9 cellular contexts compared by ENCODE assay signal in genomic region chr1:160291248-160292220, GRCh38. TPM values are rescaled to one million over a fixed set of nuclear protein-coding genes. Genes with fewer than 3 reads are reported as not detected.
DNase-seq lines count a peak whose midpoint lies in the region; ATAC-seq and TF ChIP-seq lines count a peak whose summit lies in the region.
"Had no signal": no experiment of that assay in that cellular context is flagged by ENCODE, and none has a peak within 500 bp of the region (broad histone marks: within the 10 kb centered on the region; RNA-seq: fewer than 3 reads in every experiment).

No MANE protein-coding gene starts in this region.

- dilution Hi-C loops in mammary epithelial cell (cut with HindIII; ENCODE audit: low sequenced_read_pairs): loop anchor here (5.0 kb wide), 4 partner anchors 34 to 184 kb away; no protein-coding TSS in a partner anchor

- H3K4me3 ChIP-seq in mammary epithelial cell (replicated peaks in 1 of 3; ENCODE audit: insufficient read depth in 1 of 3, low read depth in 2 of 3, low read length in 3 of 3): no peak overlapping the region

- H3K27me3 Mint-ChIP-seq in WTC11 (ENCODE audit: low read depth): no peaks in the 10 kb centered on the region

- H3K27ac Mint-ChIP-seq in WTC11: no peak overlapping the region

- in situ Hi-C loops in mammary epithelial cell (cut with MboI; ENCODE audit: low sequenced_read_pairs in 2 of 2): loop anchor here in 1 of 2 donors (5.0 kb wide), 1 partner anchor 99 kb away; the partner anchor contains the start of gene CASQ1

- H3K27me3 ChIP-seq in mammary epithelial cell (ENCODE audit: insufficient read depth, low read length): no peaks in the 10 kb centered on the region

- DNase-seq in GDM1 (lab: John Stamatoyannopoulos, UW) (peak; percentile 27), NCI-H2196 treated with DMSO at 0.1 percent for 48 hours (lab: John Stamatoyannopoulos, UW; ENCODE audit: unreplicated experiment) (peak; percentile 59), WTC11 (ENCODE audit: low spot score) (peak; percentile 61), mammary epithelial cell (peak; percentile 51), islet precursor cell (peak; percentile 80)
- DNase-seq in stimulated activated CD4-positive, alpha-beta T cell treated with anti-CD3 and anti-CD28 coated beads, Interleukin-1b, Interleukin-23, amount 100 ng/mL, for 1 hour (ENCODE audit: low read depth in 2 of 2): peak; percentile 36 to 39

- H3K36me3 Mint-ChIP-seq in WTC11: peaks cover 78% of the 10 kb centered on the region

- peaks cover 2% of the 10 kb centered on the region for H3K4me1 Mint-ChIP-seq in WTC11

- H4K20me1 ChIP-seq in mammary epithelial cell (ENCODE audit: insufficient read depth, low read length): no peaks in the 10 kb centered on the region

- CTCF ChIA-PET in WTC11 (lab: Charles Lee) (interaction anchor here (0.5 to 3.2 kb wide), 82 partner anchors 9 to 730 kb away, joined by 3 to 49 read pairs (median 6); partner anchors contain the start of genes ATP1A2, ATP1A4, CASQ1 and COPA), mammary epithelial cell (lab: Charles Lee; ENCODE audit: low non-redundant PET) (interaction anchor here (0.5 to 1.7 kb wide), 10 partner anchors 21 to 213 kb away, joined by 3 to 17 read pairs (median 4); no protein-coding TSS in a partner anchor)

- no peaks in the 10 kb centered on the region for H3K79me2 ChIP-seq in mammary epithelial cell (ENCODE audit: insufficient read depth, low read length)

- peak; percentile 66 for TF ChIP-seq CTCF in WTC11 (IDR thresholded peaks at IDR 0.05)
- peak; percentile 78 to 84 for TF ChIP-seq CTCF in mammary epithelial cell (conservative IDR thresholded peaks at IDR 0.05 in 1 of 2, IDR thresholded peaks at IDR 0.05 in 1 of 2; ENCODE audit: extremely low read depth in 1 of 2, insufficient read depth in 1 of 2, low read depth in 1 of 2, low read length in 2 of 2)

- no peak overlapping the region for H2AFZ ChIP-seq in mammary epithelial cell (ENCODE audit: low read depth, low read length)

- 48% methylated on average over 11 of the region's 11 CpGs for WGBS in mammary epithelial cell (ENCODE audit: low coverage, missing lambda C conversion rate)

- ATAC-seq in HG02938 (IDR thresholded peaks at IDR 0.05; ENCODE audit: unreplicated experiment): peak; percentile 68
- ATAC-seq in WTC11: peak; percentile 95
- no peak for ATAC-seq in HG03520 (IDR thresholded peaks at IDR 0.05; ENCODE audit: unreplicated experiment)

- POLR2A ChIA-PET in WTC11 (lab: Charles Lee): interaction anchor here (0.6 to 1.0 kb wide), 3 partner anchors 16 to 39 kb away, joined by 3 to 4 read pairs (median 3); partner anchors contain the start of gene DCAF8

- H3K4me3 Mint-ChIP-seq in WTC11: no peak overlapping the region

- H3K27ac ChIP-seq in mammary epithelial cell (ENCODE audit: insufficient read depth, low read depth, low read length): no peak overlapping the region
- H3K27ac ChIP-seq: epithelial cell of prostate had no signal

- H3K4me1 ChIP-seq in mammary epithelial cell (ENCODE audit: insufficient read depth, low read length): no peaks in the 10 kb centered on the region

- no peaks in the 10 kb centered on the region for H3K9me3 Mint-ChIP-seq in WTC11

- no peaks in the 10 kb centered on the region for H3K9me3 ChIP-seq in mammary epithelial cell (replicated peaks; ENCODE audit: insufficient read depth, low read length)

- intact Hi-C loops in mammary epithelial cell (cut with micrococcal nuclease): loop anchor here (1.0 to 5.0 kb wide), 5 partner anchors 36 to 206 kb away; no protein-coding TSS in a partner anchor

- H3K9ac ChIP-seq in mammary epithelial cell (ENCODE audit: insufficient read depth, low read length): no peak overlapping the region

- peaks cover 58% of the 10 kb centered on the region for H3K36me3 ChIP-seq in mammary epithelial cell (ENCODE audit: insufficient read depth, low read length)

- BruUV-seq in mammary epithelial cell (replicated peaks; lab: Mats Ljungman, UMichigan): no TSS peak

- H3K4me2 ChIP-seq in mammary epithelial cell (ENCODE audit: insufficient read depth, low read depth, low read length): no peak overlapping the region

TF ChIP-seq in WTC11, 78 proteins besides CTCF, POLR2A, EP300 and RAD21 (continues in another document):
- TF ChIP-seq OVOL2 (CRISPR knock-in tag; IDR thresholded peaks at IDR 0.05; ENCODE audit: borderline replicate concordance): no peak
- no peak for TF ChIP-seq TEAD4 (CRISPR knock-in tag; IDR thresholded peaks at IDR 0.05)
- no peak for TF ChIP-seq ZMAT4 (CRISPR knock-in tag; IDR thresholded peaks at IDR 0.05)
- TF ChIP-seq ZBTB43 (CRISPR knock-in tag; IDR thresholded peaks at IDR 0.05): no peak
- no peak for TF ChIP-seq ZNF138 (CRISPR knock-in tag; conservative IDR thresholded peaks at IDR 0.05)
- no peak for TF ChIP-seq CBFB (CRISPR knock-in tag; IDR thresholded peaks at IDR 0.05; ENCODE audit: low read depth)
- TF ChIP-seq ZNF532 (CRISPR knock-in tag; IDR thresholded peaks at IDR 0.05; ENCODE audit: borderline replicate concordance): no peak
- TF ChIP-seq ETV6 (CRISPR knock-in tag; IDR thresholded peaks at IDR 0.05): no peak
- no peak for TF ChIP-seq JAZF1 (CRISPR knock-in tag; IDR thresholded peaks at IDR 0.05)

RNA-seq across cellular contexts. Expression of gene PEX19, which starts 6.6 kb away (rescaled TPM):
- total RNA-seq in WTC11 (2021) (80.6 to 85.5 TPM (median 85.2 TPM) in 3 replicates), mammary epithelial cell (10 to 100 TPM; 50.3 to 51.3 TPM)
- polyA plus RNA-seq in mammary epithelial cell: 32.1 TPM
- polyA minus RNA-seq in mammary epithelial cell: 31.3 TPM

RNA-seq across cellular contexts. Expression of gene DCAF8, which starts 29.2 kb away (rescaled TPM):
- 121 to 143 TPM (median 128 TPM) in 3 replicates for total RNA-seq in WTC11 (2021)
- total RNA-seq in mammary epithelial cell: 10 to 100 TPM; 72.0 to 93.8 TPM
- polyA plus RNA-seq in mammary epithelial cell: 48.2 TPM
- 72.5 TPM for polyA minus RNA-seq in mammary epithelial cell

RNA-seq across cellular contexts. Expression of gene COPA, which starts 51.5 kb away (rescaled TPM):
- total RNA-seq in WTC11 (2021): 115 to 126 TPM (median 119 TPM) in 3 replicates
- total RNA-seq in mammary epithelial cell: 100 to 1,000 TPM; 155 to 173 TPM
- polyA plus RNA-seq in mammary epithelial cell: 120 TPM
- 348 TPM for polyA minus RNA-seq in mammary epithelial cell

RNA-seq across cellular contexts. Expression of gene NCSTN, which starts 51.6 kb away (rescaled TPM):
- 58.2 to 72.7 TPM (median 71.9 TPM) in 3 replicates for total RNA-seq in WTC11 (2021)
- 100 to 1,000 TPM in 1 of 2 donors, 10 to 100 TPM in 1; 85.0 to 102 TPM for total RNA-seq in mammary epithelial cell
- polyA plus RNA-seq in mammary epithelial cell: 145 TPM
- 95.9 TPM for polyA minus RNA-seq in mammary epithelial cell

Comparison
In these comparisons a context has a peak if more than half of its experiments do, and no peak if none do; other contexts are left out.
1. DNase-seq: peak in every context shown above with its lines; median percentile 80 in islet precursor cell; 61 in WTC11; 59 in NCI-H2196 treated with DMSO at 0.1 percent for 48 hours; 51 in mammary epithelial cell; 38 in stimulated activated CD4-positive, alpha-beta T cell treated with anti-CD3 and anti-CD28 coated beads, Interleukin-1b, Interleukin-23, amount 100 ng/mL, for 1 hour; 27 in GDM1.